Comparison of ENCODE assay signal across 11 cellular contexts in genomic region chr10:27245846-27246245, GRCh38. TPM values are rescaled to one million over a fixed set of nuclear protein-coding genes. Genes with fewer than 3 reads are reported as not detected.
A peak's percentile ranks its signal among the peaks of the same experiment; 100 is the strongest.
DNase-seq lines count a peak whose midpoint lies in the region; ATAC-seq and TF ChIP-seq lines count a peak whose summit lies in the region.
"Had no signal": no experiment of that assay in that cellular context is flagged by ENCODE, and none has a peak within 500 bp of the region (broad histone marks: within the 10 kb centered on the region; RNA-seq: fewer than 3 reads in every experiment).

No MANE protein-coding gene starts in this region.

- peaks cover 17% of the 10 kb centered on the region for H3K4me1 ChIP-seq in neural progenitor cell
- H3K4me1 ChIP-seq in hepatocyte (ENCODE audit: insufficient read depth), result peaks cover 19% of the 10 kb centered on the region
- peaks cover 14% of the 10 kb centered on the region for H3K4me1 ChIP-seq in body of pancreas

- H3K4me1 Mint-ChIP-seq in CD4-positive, alpha-beta T cell (ENCODE audit: low read depth), result peaks cover 32% of the 10 kb centered on the region
- H3K4me1 Mint-ChIP-seq in IgD-negative memory B cell, result peaks cover 14 to 23% (median 19%) of the 10 kb centered on the region in 3 donors
- peaks cover 18% of the 10 kb centered on the region for H3K4me1 Mint-ChIP-seq in neural progenitor cell

- no peak for DNase-seq in CD4-positive, alpha-beta T cell
- DNase-seq in left kidney (ENCODE audit: low read depth, low spot score), result peak; percentile 82
- DNase-seq in neural progenitor cell (ENCODE audit: low spot score), result peak; percentile 31
- no peak for DNase-seq in NCI-H187 (lab: John Stamatoyannopoulos, UW)
- DNase-seq in hepatocyte (ENCODE audit: low spot score), result no peak
- no peak for DNase-seq in body of pancreas
- DNase-seq: DMS53 had no signal

- no peaks in the 10 kb centered on the region for H3K27me3 Mint-ChIP-seq in CD4-positive, alpha-beta T cell
- H3K27me3 Mint-ChIP-seq in IgD-negative memory B cell, result no peaks in the 10 kb centered on the region
- peaks cover 10% of the 10 kb centered on the region for H3K27me3 Mint-ChIP-seq in neural progenitor cell (ENCODE audit: insufficient read depth, low read depth)

- H3K9me3 ChIP-seq in CD4-positive, alpha-beta T cell (ENCODE audit: control insufficient read depth, low read length), result no peaks in the 10 kb centered on the region
- H3K9me3 ChIP-seq in neural progenitor cell (ENCODE audit: low read depth), result no peaks in the 10 kb centered on the region
- no peaks in the 10 kb centered on the region for H3K9me3 ChIP-seq in hepatocyte (ENCODE audit: low read depth)
- no peaks in the 10 kb centered on the region for H3K9me3 ChIP-seq in body of pancreas
- H3K9me3 ChIP-seq: A549 had no signal

- TF ChIP-seq POLR2A in body of pancreas (IDR thresholded peaks at IDR 0.05), result no peak

- no peak overlapping the region for H3K27ac ChIP-seq in CD4-positive, alpha-beta T cell (ENCODE audit: low read depth, low read length)
- H3K27ac ChIP-seq in neural progenitor cell (no peak overlapping the region), hepatocyte (no peak overlapping the region), body of pancreas (no peak overlapping the region)
- H3K27ac ChIP-seq: A549 had no signal

- POLR2A ChIA-PET in CD4-positive, alpha-beta T cell (lab: Charles Lee), result no interaction called here

- H3K4me3 ChIP-seq in neural progenitor cell, result no peak overlapping the region
- no peak overlapping the region for H3K4me3 ChIP-seq in hepatocyte
- H3K4me3 ChIP-seq in body of pancreas, result no peak overlapping the region
- H3K4me3 ChIP-seq: A549 had no signal

- H4K20me1 ChIP-seq in neural progenitor cell (ENCODE audit: low read depth) (no peaks in the 10 kb centered on the region), hepatocyte (ENCODE audit: insufficient read depth, poor library complexity, severe bottlenecking) (no peaks in the 10 kb centered on the region)

- H3K4me3 Mint-ChIP-seq in CD4-positive, alpha-beta T cell, result no peak overlapping the region
- H3K4me3 Mint-ChIP-seq in IgD-negative memory B cell, result peak overlapping the region in 1 of 4 donors; percentile 54
- no peak overlapping the region for H3K4me3 Mint-ChIP-seq in neural progenitor cell

- peaks cover 21% of the 10 kb centered on the region for H3K36me3 Mint-ChIP-seq in CD4-positive, alpha-beta T cell (ENCODE audit: low read depth)
- no peaks in the 10 kb centered on the region for H3K36me3 Mint-ChIP-seq in IgD-negative memory B cell
- H3K36me3 Mint-ChIP-seq in neural progenitor cell, result no peaks in the 10 kb centered on the region

- no peaks in the 10 kb centered on the region for H3K9me3 Mint-ChIP-seq in CD4-positive, alpha-beta T cell
- no peaks in the 10 kb centered on the region for H3K9me3 Mint-ChIP-seq in IgD-negative memory B cell
- H3K9me3 Mint-ChIP-seq in neural progenitor cell, result no peaks in the 10 kb centered on the region

- intact Hi-C loops in CD4-positive, alpha-beta T cell (cut with DNase I, micrococcal nuclease), result loop anchor here (10.0 kb wide), 2 partner anchors 259 to 1119 kb away; partner anchors contain the start of gene RAB18 (in 1 of the 2)
- intact Hi-C loops in body of pancreas (cut with DNase I), result no loop called here

- H3K36me3 ChIP-seq in neural progenitor cell, result no peaks in the 10 kb centered on the region
- no peaks in the 10 kb centered on the region for H3K36me3 ChIP-seq in hepatocyte (replicated peaks; ENCODE audit: insufficient read depth, low read depth)
- H3K36me3 ChIP-seq in body of pancreas (replicated peaks in 1 of 2; ENCODE audit: insufficient read depth in 1 of 2, low read depth in 2 of 2), result no peaks in the 10 kb centered on the region

- H3K4me2 ChIP-seq in neural progenitor cell (no peak overlapping the region), hepatocyte (no peak overlapping the region)
- H3K4me2 ChIP-seq: A549 had no signal

- 79% methylated on average over 11 of the region's 11 CpGs for WGBS in hepatocyte (ENCODE audit: low lambda C conversion rate, missing lambda C conversion rate)
- WGBS in body of pancreas, 2 donors, result 69 to 77% methylated on average over 10 of the region's 11 CpGs

- no peaks in the 10 kb centered on the region for H3K9me2 ChIP-seq in hepatocyte (replicated peaks; ENCODE audit: insufficient read depth)

- H3K27me3 ChIP-seq in CD4-positive, alpha-beta T cell (ENCODE audit: control insufficient read depth, insufficient read depth, low read length), result no peaks in the 10 kb centered on the region
- H3K27me3 ChIP-seq in neural progenitor cell (no peaks in the 10 kb centered on the region), hepatocyte (no peaks in the 10 kb centered on the region), body of pancreas (no peaks in the 10 kb centered on the region)

- H3K9ac ChIP-seq in neural progenitor cell, result no peak overlapping the region

- no peak for ATAC-seq in CD4-positive, alpha-beta T cell (ENCODE audit: poor library complexity)
- ATAC-seq in HG03571 (IDR thresholded peaks at IDR 0.05; ENCODE audit: unreplicated experiment) (no peak), body of pancreas (no peak)
- ATAC-seq: A549, HCT116 had no signal

- TF ChIP-seq CTCF in CD4-positive, alpha-beta T cell (IDR thresholded peaks at IDR 0.05), result no peak
- no peak for TF ChIP-seq CTCF in neural progenitor cell (IDR thresholded peaks at IDR 0.05)
- no peak for TF ChIP-seq CTCF in hepatocyte (IDR thresholded peaks at IDR 0.05; ENCODE audit: poor library complexity)
- no peak for TF ChIP-seq CTCF in body of pancreas (IDR thresholded peaks at IDR 0.05)

- CTCF ChIA-PET in CD4-positive, alpha-beta T cell (lab: Charles Lee), result no interaction called here

- H3K27ac Mint-ChIP-seq in CD4-positive, alpha-beta T cell, result peak overlapping the region; percentile 27
- H3K27ac Mint-ChIP-seq in IgD-negative memory B cell (peak overlapping the region in 2 of 3 donors; percentile 53 to 69), neural progenitor cell (no peak overlapping the region)

- H3K79me2 ChIP-seq in neural progenitor cell (ENCODE audit: low read depth), result peaks cover 9% of the 10 kb centered on the region
- H3K79me2 ChIP-seq in hepatocyte, result no peaks in the 10 kb centered on the region

- peak overlapping the region; percentile 14 for H2AFZ ChIP-seq in neural progenitor cell (replicated peaks)
- no peak overlapping the region for H2AFZ ChIP-seq in hepatocyte

- peaks cover 24% of the 10 kb centered on the region for H3F3A ChIP-seq in neural progenitor cell (ENCODE audit: low read depth)

RNA-seq across cellular contexts. Expression of gene ACBD5, which starts 5.2 kb away (rescaled TPM):
- total RNA-seq in CD4-positive, alpha-beta T cell, result 10 to 100 TPM; 21.3 to 22.5 TPM
- polyA plus RNA-seq in IgD-negative memory B cell (10.1 TPM), hepatocyte (14.2 and 16.2 TPM in 2 replicates)
- total RNA-seq in neural progenitor cell (ENCODE audit: low replicate concordance) (15.5 and 21.8 TPM in 2 replicates), hepatocyte (29.8 and 30.7 TPM in 2 replicates), body of pancreas (10 to 100 TPM; 10.4 to 11.5 TPM)

Comparison
In these comparisons a context has a peak if more than half of its experiments do, and no peak if none do; other contexts are left out.
1. DNase-seq: peak in left kidney (single experiment) and neural progenitor cell (single experiment); none in CD4-positive, alpha-beta T cell (0 of 10), NCI-H187 (0 of 2), hepatocyte (single experiment) and body of pancreas (0 of 4).